Comparison of ENCODE assay signal across 12 cellular contexts in genomic region chr10:110429301-110429700, GRCh38.
DNase-seq lines count a peak whose midpoint lies in the region; ATAC-seq and TF ChIP-seq lines count a peak whose summit lies in the region.
"Had no signal": no experiment of that assay in that cellular context is flagged by ENCODE, and none has a peak within 500 bp of the region (broad histone marks: within the 10 kb centered on the region; RNA-seq: fewer than 3 reads in every experiment).

No MANE protein-coding gene starts in this region.

- TF ChIP-seq RAD21 in IMR-90 (IDR thresholded peaks at IDR 0.05; ENCODE audit: low read length), result no peak

- H3K4me3 ChIP-seq in IMR-90 (ENCODE audit: insufficient read depth, low read depth, low read length) (no peak overlapping the region), skeletal muscle satellite cell (ENCODE audit: low read length) (no peak overlapping the region), heart right ventricle (no peak overlapping the region)
- H3K4me3 ChIP-seq: pancreas had no signal

- WGBS in IMR-90 (ENCODE audit: extremely low coverage in 2 of 2, insufficient read length in 1 of 2), 2 experiments, result 89% methylated on average over 2 of the region's 2 CpGs; no CpG with 5 or more reads in 1 of the 2 experiments
- 75 to 95% methylated on average over 2 of the region's 2 CpGs for WGBS in heart right ventricle, 2 donors

- dilution Hi-C loops in IMR-90 (cut with HindIII; ENCODE audit: low sequenced_read_pairs, unreplicated experiment), result no loop called here

- H4K91ac ChIP-seq in IMR-90 (ENCODE audit: insufficient read depth, low read depth, low read length), result peak overlapping the region; percentile 19; the same call in 1 of the 2 replicates

- H3K18ac ChIP-seq in IMR-90 (ENCODE audit: low read depth, low read length), result peak overlapping the region; percentile 55; the same call in 1 of the 2 replicates

- H2BK20ac ChIP-seq in IMR-90 (ENCODE audit: low read depth, low read length), result peak overlapping the region; percentile 14; the same call in 1 of the 2 replicates

- no peaks in the 10 kb centered on the region for H3K27me3 Mint-ChIP-seq in activated CD8-positive, alpha-beta memory T cell treated with anti-CD3 and anti-CD28 coated beads, Interleukin-2, amount 10 ng/mL, durations not matched to agents 7 days and 5 days
- peaks cover 12% of the 10 kb centered on the region for H3K27me3 Mint-ChIP-seq in dendritic cell treated with granulocyte-macrophage colony-stimulating factor and Interleukin-4, amounts not matched to agents 40 ng/mL and 50 ng/mL, for 4 days

- no peak for TF ChIP-seq POLR2A in IMR-90 (IDR thresholded peaks at IDR 0.05; ENCODE audit: low read depth, low read length)

- no TSS peak for BruUV-seq in IMR-90 (replicated peaks; lab: Mats Ljungman, UMichigan)

- peak overlapping the region; percentile 71 for H3K4ac ChIP-seq in IMR-90 (ENCODE audit: low read depth, low read length)

- no peak for TF ChIP-seq CTCF in IMR-90 (conservative IDR thresholded peaks at IDR 0.05; ENCODE audit: low read depth, low read length)
- no peak for TF ChIP-seq CTCF in heart right ventricle (IDR thresholded peaks at IDR 0.05)

- no peaks in the 10 kb centered on the region for H3K9me3 ChIP-seq in IMR-90 (ENCODE audit: control insufficient read depth, insufficient read depth, low read length)
- no peaks in the 10 kb centered on the region for H3K9me3 ChIP-seq in skeletal muscle satellite cell (replicated peaks; ENCODE audit: low read length)
- peaks cover 0 to 7% (median 0%) of the 10 kb centered on the region in 11 donors for H3K9me3 ChIP-seq in heart right ventricle
- H3K9me3 ChIP-seq: pancreas had no signal

- H3K27me3 ChIP-seq in IMR-90 (ENCODE audit: control insufficient read depth, insufficient read depth, low read length), result no peaks in the 10 kb centered on the region
- no peaks in the 10 kb centered on the region for H3K27me3 ChIP-seq in skeletal muscle satellite cell (ENCODE audit: control insufficient read depth, insufficient read depth, low read length)
- H3K27me3 ChIP-seq in heart right ventricle, result no peaks in the 10 kb centered on the region
- H3K27me3 ChIP-seq: pancreas had no signal

- no peak overlapping the region for H3K27ac ChIP-seq in IMR-90 (ENCODE audit: insufficient read depth, low read length)
- H3K27ac ChIP-seq in heart right ventricle, result no peak overlapping the region
- H3K27ac ChIP-seq: pancreas had no signal

- peak overlapping the region; percentile 47; the same call in 1 of the 3 replicates for H2BK15ac ChIP-seq in IMR-90 (ENCODE audit: low read depth, low read length)

- H3K27ac Mint-ChIP-seq in activated CD8-positive, alpha-beta memory T cell treated with anti-CD3 and anti-CD28 coated beads, Interleukin-2, amount 10 ng/mL, durations not matched to agents 7 days and 5 days, result peak overlapping the region; percentile 37
- H3K27ac Mint-ChIP-seq in dendritic cell treated with granulocyte-macrophage colony-stimulating factor and Interleukin-4, amounts not matched to agents 40 ng/mL and 50 ng/mL, for 4 days, result peak overlapping the region; percentile 9

- peak overlapping the region; percentile 74 for H2AK5ac ChIP-seq in IMR-90 (ENCODE audit: low read depth, low read length)

- no peaks in the 10 kb centered on the region for H3K36me3 ChIP-seq in IMR-90 (ENCODE audit: control insufficient read depth, insufficient read depth, low read length)
- H3K36me3 ChIP-seq in skeletal muscle satellite cell (ENCODE audit: insufficient read depth, low read length), result no peaks in the 10 kb centered on the region
- no peaks in the 10 kb centered on the region for H3K36me3 ChIP-seq in heart right ventricle
- H3K36me3 ChIP-seq: pancreas had no signal

- H4K8ac ChIP-seq in IMR-90 (ENCODE audit: low read depth in 2 of 2, low read length in 2 of 2), result no peak overlapping the region; a peak in 1 of 4 replicates

- H3K36me3 Mint-ChIP-seq in activated CD8-positive, alpha-beta memory T cell treated with anti-CD3 and anti-CD28 coated beads, Interleukin-2, amount 10 ng/mL, durations not matched to agents 7 days and 5 days, result peaks cover 4% of the 10 kb centered on the region
- no peaks in the 10 kb centered on the region for H3K36me3 Mint-ChIP-seq in dendritic cell treated with granulocyte-macrophage colony-stimulating factor and Interleukin-4, amounts not matched to agents 40 ng/mL and 50 ng/mL, for 4 days (ENCODE audit: low read depth)

- ATAC-seq in activated CD8-positive, alpha-beta memory T cell treated with anti-CD3 and anti-CD28 coated beads, Interleukin-2, amount 10 ng/mL, durations not matched to agents 7 days and 5 days, result no peak
- ATAC-seq in IMR-90 (ENCODE audit: low read depth) (no peak), Right ventricle myocardium inferior (no peak), heart right ventricle (no peak)
- ATAC-seq: pancreas had no signal

- H3K4me3 Mint-ChIP-seq in activated CD8-positive, alpha-beta memory T cell treated with anti-CD3 and anti-CD28 coated beads, Interleukin-2, amount 10 ng/mL, durations not matched to agents 7 days and 5 days, result no peak overlapping the region
- H3K4me3 Mint-ChIP-seq in dendritic cell treated with granulocyte-macrophage colony-stimulating factor and Interleukin-4, amounts not matched to agents 40 ng/mL and 50 ng/mL, for 4 days, result no peak overlapping the region

- no peak for DNase-seq in activated CD8-positive, alpha-beta memory T cell treated with anti-CD3 and anti-CD28 coated beads, Interleukin-2, amount 10 ng/mL, durations not matched to agents 7 days and 5 days
- DNase-seq in activated CD8-positive, alpha-beta memory T cell treated with anti-CD3 and anti-CD28 coated beads for 24 hours, result no peak
- DNase-seq in IMR-90 (peak; percentile 40), NCI-H1930 (lab: John Stamatoyannopoulos, UW) (no peak), Right ventricle myocardium inferior (ENCODE audit: missing footprints) (no peak), heart right ventricle (no peak)
- DNase-seq: activated CD4-positive, CD25-positive, alpha-beta regulatory T cell; mesendoderm; NCI-H1417; pancreas had no signal

- H3K56ac ChIP-seq in IMR-90 (ENCODE audit: extremely low read depth, insufficient read depth, low read length), result no peak overlapping the region

- H3K9me3 Mint-ChIP-seq in activated CD8-positive, alpha-beta memory T cell treated with anti-CD3 and anti-CD28 coated beads, Interleukin-2, amount 10 ng/mL, durations not matched to agents 7 days and 5 days (ENCODE audit: low read depth), result no peaks in the 10 kb centered on the region
- H3K9me3 Mint-ChIP-seq in dendritic cell treated with granulocyte-macrophage colony-stimulating factor and Interleukin-4, amounts not matched to agents 40 ng/mL and 50 ng/mL, for 4 days, result no peaks in the 10 kb centered on the region

- H3K9ac ChIP-seq in IMR-90 (ENCODE audit: low read depth, low read length) (no peak overlapping the region), skeletal muscle satellite cell (ENCODE audit: low read depth, low read length) (peak overlapping the region; percentile 40)

- peak overlapping the region; percentile 46 for H2AK9ac ChIP-seq in IMR-90 (replicated peaks; ENCODE audit: low read depth, low read length, poor library complexity)

- H3K4me1 Mint-ChIP-seq in activated CD8-positive, alpha-beta memory T cell treated with anti-CD3 and anti-CD28 coated beads, Interleukin-2, amount 10 ng/mL, durations not matched to agents 7 days and 5 days, result peaks cover 83% of the 10 kb centered on the region
- H3K4me1 Mint-ChIP-seq in dendritic cell treated with granulocyte-macrophage colony-stimulating factor and Interleukin-4, amounts not matched to agents 40 ng/mL and 50 ng/mL, for 4 days (ENCODE audit: low read depth), result peaks cover 63% of the 10 kb centered on the region

- H3K4me2 ChIP-seq in IMR-90 (ENCODE audit: low read depth, low read length), result no peak overlapping the region
- H3K4me2 ChIP-seq in skeletal muscle satellite cell (ENCODE audit: low read length), result peak overlapping the region; percentile 17

- CTCF ChIA-PET in activated CD8-positive, alpha-beta memory T cell treated with anti-CD3 and anti-CD28 coated beads, Interleukin-2, amount 10 ng/mL, durations not matched to agents 7 days and 5 days (lab: Charles Lee), result interaction anchor here (1.4 to 4.5 kb wide), 3 partner anchors 12 to 75 kb away, joined by 5 to 27 read pairs (median 17); no protein-coding TSS in a partner anchor
- CTCF ChIA-PET in IMR-90 (lab: Yijun Ruan, JAX), result no interaction called here

- in situ Hi-C loops in IMR-90 (cut with MboI; ENCODE audit: low sequenced_read_pairs), result no loop called here

- POLR2A ChIA-PET in IMR-90 (lab: Charles Lee; ENCODE audit: unreplicated experiment), result no interaction called here

- intact Hi-C loops in IMR-90 (cut with micrococcal nuclease) (loop anchor here (5.0 kb wide), 1 partner anchor 117 kb away; no protein-coding TSS in a partner anchor), Right ventricle myocardium inferior (cut with DNase I) (no loop called here), heart right ventricle (cut with DNase I) (no loop called here)
- intact Hi-C loops in dendritic cell treated with granulocyte-macrophage colony-stimulating factor and Interleukin-4, amounts not matched to agents 40 ng/mL and 50 ng/mL, for 4 days (cut with micrococcal nuclease), result loop anchor here (10.0 kb wide), 1 partner anchor 106 kb away; no protein-coding TSS in a partner anchor

- no peaks in the 10 kb centered on the region for H4K20me1 ChIP-seq in IMR-90 (ENCODE audit: insufficient read depth, low read length)

- peak overlapping the region; percentile 44; the same call in 1 of the 2 replicates for H2BK120ac ChIP-seq in IMR-90 (ENCODE audit: low read depth, low read length)

- peak overlapping the region; percentile 57; the same call in 1 of the 2 replicates for H3K14ac ChIP-seq in IMR-90 (replicated peaks; ENCODE audit: low read depth, low read length)

- H4K5ac ChIP-seq in IMR-90 (ENCODE audit: low read depth, low read length), result no peak overlapping the region

- H3K9me1 ChIP-seq in IMR-90 (ENCODE audit: insufficient read depth, low read length), result peaks cover 20% of the 10 kb centered on the region

- no peak overlapping the region for H2AFZ ChIP-seq in IMR-90 (replicated peaks; ENCODE audit: low read length, poor library complexity)

- H3K4me1 ChIP-seq in IMR-90 (ENCODE audit: control insufficient read depth, insufficient read depth, low read length) (peaks cover 11% of the 10 kb centered on the region), skeletal muscle satellite cell (ENCODE audit: control insufficient read depth, insufficient read depth, low read length) (peaks cover 68% of the 10 kb centered on the region), heart right ventricle (peaks cover 0 to 21% (median 11%) of the 10 kb centered on the region in 9 donors)

- peak overlapping the region; percentile 25 for H2BK5ac ChIP-seq in IMR-90 (ENCODE audit: low read depth, low read length, poor library complexity, severe bottlenecking)

- no peaks in the 10 kb centered on the region for H3K79me1 ChIP-seq in IMR-90 (ENCODE audit: low read depth in 1 of 2, low read length in 2 of 2)

- H3K23ac ChIP-seq in IMR-90 (ENCODE audit: low read depth, low read length), result no peak overlapping the region

TF ChIP-seq in IMR-90, 13 proteins besides CTCF, POLR2A, EP300 and RAD21 (continues in another document):
- TF ChIP-seq FOS (IDR thresholded peaks at IDR 0.05; ENCODE audit: low read depth, low read length), result 0 out of 2 replicates have a peak, but pooled peaks have one; percentile 13

Comparison
In these comparisons a context has a peak if more than half of its experiments do, and no peak if none do; other contexts are left out.
1. intact Hi-C loops: an anchor here in IMR-90 (5.0 kb wide) and dendritic cell treated with granulocyte-macrophage colony-stimulating factor and Interleukin-4, amounts not matched to agents 40 ng/mL and 50 ng/mL, for 4 days (10.0 kb wide); none called in Right ventricle myocardium inferior and heart right ventricle.